Comparison of ENCODE assay signal across 9 cellular contexts in the genomic region with DNA sequence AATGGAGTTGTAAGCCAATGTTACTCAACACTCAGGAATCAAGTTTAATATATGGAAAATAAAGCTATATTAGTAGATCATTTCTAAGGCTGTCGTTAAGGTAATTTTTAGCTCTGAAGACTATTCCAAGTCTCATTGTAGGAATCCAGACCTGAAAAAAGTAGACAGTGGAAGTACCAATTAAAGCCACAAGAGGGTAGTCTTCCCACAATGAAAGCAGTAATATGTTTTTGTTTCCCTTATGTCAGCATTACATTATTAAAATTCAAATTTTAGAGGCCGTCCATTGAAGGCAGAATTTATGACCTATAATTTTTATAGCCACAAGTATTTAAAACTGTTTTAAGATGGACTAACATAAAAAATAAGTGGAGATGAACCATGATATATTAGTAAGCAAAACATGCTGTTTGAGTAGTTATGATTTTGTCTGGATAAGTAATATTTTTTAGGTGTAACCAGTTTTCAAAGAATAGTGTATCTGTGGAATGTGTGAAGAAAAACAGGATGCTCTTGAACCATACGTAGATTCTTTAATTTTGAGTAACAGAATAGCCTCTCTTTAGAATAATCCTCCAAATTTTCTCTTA.
DNase-seq lines count a peak whose midpoint lies in the region; ATAC-seq and TF ChIP-seq lines count a peak whose summit lies in the region.
"Had no signal": no experiment of that assay in that cellular context is flagged by ENCODE, and none has a peak within 500 bp of the region (broad histone marks: within the 10 kb centered on the region; RNA-seq: fewer than 3 reads in every experiment).

No MANE protein-coding gene starts in this region.

- no peak for TF ChIP-seq POLR2A in breast epithelium (IDR thresholded peaks at IDR 0.05)

- POLR2A ChIA-PET in activated CD4-positive, alpha-beta T cell treated with anti-CD3 and anti-CD28 coated beads for 36 hours (lab: Charles Lee): no interaction called here

- H3K27ac ChIP-seq in breast epithelium: no peak overlapping the region
- H3K27ac ChIP-seq: skin epidermis had no signal

- H3K27ac Mint-ChIP-seq in activated CD4-positive, alpha-beta T cell treated with anti-CD3 and anti-CD28 coated beads for 36 hours: no peak overlapping the region

- H3K4me3 ChIP-seq in H7 (ENCODE audit: insufficient read depth, low read depth, low read length): no peak overlapping the region
- no peak overlapping the region for H3K4me3 ChIP-seq in breast epithelium
- H3K4me3 ChIP-seq: skin epidermis had no signal

- H3K36me3 ChIP-seq in H7 (replicated peaks; ENCODE audit: control insufficient read depth, insufficient read depth, low read length) (no peaks in the 10 kb centered on the region), breast epithelium (no peaks in the 10 kb centered on the region)

- H3K36me3 Mint-ChIP-seq in activated CD4-positive, alpha-beta T cell treated with anti-CD3 and anti-CD28 coated beads for 36 hours (ENCODE audit: low read depth): no peaks in the 10 kb centered on the region

- in situ Hi-C loops in G401 (cut with HindIII; ENCODE audit: low sequenced_read_pairs): no loop called here

- H3K4me1 ChIP-seq in breast epithelium: no peaks in the 10 kb centered on the region

- no peaks in the 10 kb centered on the region for H3K27me3 ChIP-seq in H7 (ENCODE audit: control insufficient read depth, insufficient read depth, low read length)
- no peaks in the 10 kb centered on the region for H3K27me3 ChIP-seq in breast epithelium

- H3K27me3 Mint-ChIP-seq in activated CD4-positive, alpha-beta T cell treated with anti-CD3 and anti-CD28 coated beads for 36 hours: no peaks in the 10 kb centered on the region

- CTCF ChIA-PET in activated CD4-positive, alpha-beta T cell treated with anti-CD3 and anti-CD28 coated beads for 36 hours (lab: Charles Lee): interaction anchor here (0.9 to 1.0 kb wide), 2 partner anchors 10 to 11 kb away, joined by 3 to 4 read pairs; no protein-coding TSS in a partner anchor

- DNase-seq in G401 (ENCODE audit: low spot score): peak; percentile 27
- peak; percentile 1 for DNase-seq in H7
- peak; percentile 5 for DNase-seq in NCI-H2029 (lab: John Stamatoyannopoulos, UW)
- no peak for DNase-seq in breast epithelium (ENCODE audit: low spot score in 2 of 2)
- peak; percentile 57 for DNase-seq in midbrain (lab: John Stamatoyannopoulos, UW)
- DNase-seq in activated CD4-positive, alpha-beta T cell treated with anti-CD3 and anti-CD28 coated beads for 36 hours: no peak
- DNase-seq in NCI-H128 (lab: John Stamatoyannopoulos, UW; ENCODE audit: unreplicated experiment): no peak
- DNase-seq in HK-2 (ENCODE audit: unreplicated experiment): no peak

- H3K4me3 Mint-ChIP-seq in activated CD4-positive, alpha-beta T cell treated with anti-CD3 and anti-CD28 coated beads for 36 hours: no peak overlapping the region

- intact Hi-C loops in breast epithelium (cut with DNase I; ENCODE audit: low total_unique reads): no loop called here
- intact Hi-C loops in activated CD4-positive, alpha-beta T cell treated with anti-CD3 and anti-CD28 coated beads for 36 hours (cut with DNase I, micrococcal nuclease): no loop called here

- no peak for ATAC-seq in activated CD4-positive, alpha-beta T cell treated with anti-CD3 and anti-CD28 coated beads for 36 hours

- H3K9me3 ChIP-seq in breast epithelium: no peaks in the 10 kb centered on the region

- no peaks in the 10 kb centered on the region for H3K4me1 Mint-ChIP-seq in activated CD4-positive, alpha-beta T cell treated with anti-CD3 and anti-CD28 coated beads for 36 hours

- peak; percentile 30 to 62 (median 38) for TF ChIP-seq CTCF in breast epithelium (IDR thresholded peaks at IDR 0.05)

- no peaks in the 10 kb centered on the region for H3K9me3 Mint-ChIP-seq in activated CD4-positive, alpha-beta T cell treated with anti-CD3 and anti-CD28 coated beads for 36 hours (ENCODE audit: low read depth)

Comparison
In these comparisons a context has a peak if more than half of its experiments do, and no peak if none do; other contexts are left out.
1. DNase-seq: peak in G401 (single experiment), H7 (single experiment), NCI-H2029 (single experiment) and midbrain (single experiment); none in breast epithelium (0 of 2), activated CD4-positive, alpha-beta T cell treated with anti-CD3 and anti-CD28 coated beads for 36 hours (single experiment), NCI-H128 (single experiment) and HK-2 (single experiment).